ENCODE assay signal across 8 cellular contexts in the genomic region with DNA sequence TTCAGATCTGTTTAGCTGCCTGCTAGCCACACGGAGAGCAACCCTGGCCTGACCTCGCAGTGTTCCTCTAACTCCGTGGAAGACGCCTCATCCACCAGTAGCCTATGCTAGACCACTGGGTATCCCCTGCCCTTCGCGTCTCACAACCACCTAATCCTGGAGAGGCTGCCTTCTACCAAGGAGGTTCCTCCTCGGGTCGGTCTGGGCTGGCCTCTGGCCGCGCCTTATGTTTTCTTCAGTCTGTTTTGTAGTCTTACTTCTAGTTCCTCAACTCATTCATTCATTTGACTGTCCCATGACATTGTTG. TPM values are rescaled to one million over a fixed set of nuclear protein-coding genes. Genes with fewer than 3 reads are reported as not detected.
DNase-seq lines count a peak whose midpoint lies in the region; ATAC-seq and TF ChIP-seq lines count a peak whose summit lies in the region.

No MANE protein-coding gene starts in this region.

- no peaks in the 10 kb centered on the region for H3K27me3 Mint-ChIP-seq in T-helper 17 cell

- H3K9me3 ChIP-seq in T-helper 17 cell (ENCODE audit: control insufficient read depth, low read length, poor library complexity, severe bottlenecking), result no peaks in the 10 kb centered on the region

- H3K27me3 ChIP-seq in H7 (ENCODE audit: control insufficient read depth, insufficient read depth, low read length), result no peaks in the 10 kb centered on the region

- peaks cover 19% of the 10 kb centered on the region for H3K4me1 Mint-ChIP-seq in T-helper 17 cell

- H3K4me3 ChIP-seq in H7 (ENCODE audit: insufficient read depth, low read depth, low read length) (peak overlapping the region; percentile 92), foreskin fibroblast (ENCODE audit: low read depth in 1 of 2, low read length in 2 of 2) (peak overlapping the region; percentile 81 to 99), skeletal muscle cell (ENCODE audit: low read depth, low read length) (peak overlapping the region; percentile 99)

- H3K36me3 Mint-ChIP-seq in T-helper 17 cell (ENCODE audit: low read depth), result no peaks in the 10 kb centered on the region

- ATAC-seq in T-helper 17 cell, result peak; percentile 22
- no peak for ATAC-seq in HG03159 (IDR thresholded peaks at IDR 0.05; ENCODE audit: unreplicated experiment)
- no peak for ATAC-seq in GM19397 (IDR thresholded peaks at IDR 0.05; ENCODE audit: unreplicated experiment)
- no peak for ATAC-seq in left colon

- H3K4me3 Mint-ChIP-seq in T-helper 17 cell, result peak overlapping the region; percentile 90

- no peak for TF ChIP-seq CTCF in foreskin fibroblast (IDR thresholded peaks at IDR 0.05; ENCODE audit: low read depth, low read length)

- H3K27ac Mint-ChIP-seq in T-helper 17 cell, result peak overlapping the region; percentile 81

- DNase-seq in H7 (no peak), T-helper 17 cell (no peak), foreskin fibroblast (no peak), skeletal muscle cell (ENCODE audit: low read depth) (no peak), occipital lobe (lab: John Stamatoyannopoulos, UW) (no peak), left colon (no peak)

- H3K36me3 ChIP-seq in H7 (replicated peaks; ENCODE audit: control insufficient read depth, insufficient read depth, low read length), result peaks cover 10% of the 10 kb centered on the region

- intact Hi-C loops in left colon (cut with DNase I, micrococcal nuclease), result loop anchor here in 1 of 2 donors (5.0 kb wide), 1 partner anchor 34 kb away; a partner anchor contains a TSS

RNA-seq across cellular contexts. Expression of a gene that starts 1.6 kb away (rescaled TPM):
- 117 and 129 TPM in 2 replicates for total RNA-seq in H7 (2014; rRNA removed; shearing (Covaris generic))
- 10 to 100 TPM; 29.2 to 33.9 TPM for total RNA-seq in T-helper 17 cell
- 18.1 TPM for total RNA-seq in occipital lobe
- 100 to 1,000 TPM in 1 of 2 donors, 10 to 100 TPM in 1; 25.9 to 277 TPM for total RNA-seq in left colon

RNA-seq across cellular contexts. Expression of a gene that starts 17.6 kb away (rescaled TPM):
- 0.78 TPM in 1 of 2 replicates, not detected in the other for total RNA-seq in H7 (2014; rRNA removed; shearing (Covaris generic))
- not detected for total RNA-seq in T-helper 17 cell
- 0.78 TPM for total RNA-seq in occipital lobe
- total RNA-seq in left colon, result under 1 TPM; 0.56 to 0.89 TPM

RNA-seq across cellular contexts. Expression of a gene that starts 26.3 kb away (rescaled TPM):
- 17.4 and 21.4 TPM in 2 replicates for total RNA-seq in H7 (2014; rRNA removed; shearing (Covaris generic))
- 1 to 10 TPM; 1.6 to 3.1 TPM for total RNA-seq in T-helper 17 cell
- total RNA-seq in occipital lobe, result 0.94 TPM
- 1 to 10 TPM; 5.2 to 7.6 TPM for total RNA-seq in left colon

RNA-seq across cellular contexts. Expression of a gene that starts 33.2 kb away (rescaled TPM):
- 4.1 and 9.3 TPM in 2 replicates for total RNA-seq in H7 (2014; rRNA removed; shearing (Covaris generic))
- total RNA-seq in T-helper 17 cell (10 to 100 TPM; 27.7 to 35.2 TPM), occipital lobe (10.5 TPM), left colon (10 to 100 TPM; 25.0 to 33.1 TPM)

RNA-seq across cellular contexts. Expression of a gene that starts 33.5 kb away (rescaled TPM):
- total RNA-seq in H7 (2014; rRNA removed; shearing (Covaris generic)), result 10,629 and 14,347 TPM in 2 replicates
- total RNA-seq in T-helper 17 cell (over 10,000 TPM in 1 of 2 donors, 1,000 to 10,000 TPM in 1; 7,466 to 10,512 TPM), occipital lobe (159,856 TPM), left colon (over 10,000 TPM; 19,198 to 30,979 TPM)
